In genomic region chr20:23831961-23832360, GRCh38 we compare ENCODE assay signal across 13 cellular contexts. TPM values are rescaled to one million over a fixed set of nuclear protein-coding genes. Genes with fewer than 3 reads are reported as not detected.
"Had no signal": no experiment of that assay in that cellular context is flagged by ENCODE, and none has a peak within 500 bp of the region (broad histone marks: within the 10 kb centered on the region; RNA-seq: fewer than 3 reads in every experiment).

No MANE protein-coding gene starts in this region.

RNA-seq across cellular contexts. Expression of gene CST2, which starts 5.4 kb away (rescaled TPM):
- total RNA-seq: activated CD4-positive, alpha-beta memory T cell treated with anti-CD3 and anti-CD28 coated beads for 36 hours; activated naive CD4-positive, alpha-beta T cell treated with anti-CD3 and anti-CD28 coated beads, Interleukin-2, amount 50 U/mL, for 72 hours; activated T-cell treated with anti-CD3 and anti-CD28 coated beads, Interleukin-2, amount 50 U/mL, for 4 hours; bronchial epithelial cell; chondrocyte; esophagus squamous epithelium; left lobe of liver; pulmonary artery endothelial cell; sigmoid colon; T-cell; temporal lobe had no signal
- polyA plus RNA-seq: immature natural killer cell had no signal

RNA-seq across cellular contexts. Expression of gene CST5, which starts 47.6 kb away (rescaled TPM):
- total RNA-seq: activated CD4-positive, alpha-beta memory T cell treated with anti-CD3 and anti-CD28 coated beads for 36 hours; activated naive CD4-positive, alpha-beta T cell treated with anti-CD3 and anti-CD28 coated beads, Interleukin-2, amount 50 U/mL, for 72 hours; activated T-cell treated with anti-CD3 and anti-CD28 coated beads, Interleukin-2, amount 50 U/mL, for 4 hours; bronchial epithelial cell; chondrocyte; esophagus squamous epithelium; left lobe of liver; omental fat pad; pulmonary artery endothelial cell; sigmoid colon; T-cell; temporal lobe had no signal
- polyA plus RNA-seq: immature natural killer cell, sigmoid colon had no signal
